21 cellular contexts compared by ENCODE assay signal in genomic region chr2:11158916-11159573, GRCh38.
"Had no signal": no experiment of that assay in that cellular context is flagged by ENCODE, and none has a peak within 500 bp of the region (broad histone marks: within the 10 kb centered on the region; RNA-seq: fewer than 3 reads in every experiment).

No MANE protein-coding gene starts in this region.

- H3K9me3 ChIP-seq: gastrocnemius medialis, heart right ventricle, neutrophil, sigmoid colon had no signal

- H3K27ac Mint-ChIP-seq: activated naive CD8-positive, alpha-beta T cell treated with anti-CD3 and anti-CD28 coated beads, Interleukin-2, amount 50 U/mL, for 24 hours; activated T-helper 17 cell treated with anti-CD3 and anti-CD28 coated beads, Interleukin-2, amount 50 U/mL, for 72 hours; brain had no signal

- H3K4me3 Mint-ChIP-seq: activated naive CD4-positive, alpha-beta T cell treated with anti-CD3 and anti-CD28 coated beads, Interleukin-2, amount 10 ng/mL, durations not matched to agents 7 days and 5 days; activated naive CD8-positive, alpha-beta T cell treated with anti-CD3 and anti-CD28 coated beads, Interleukin-2, amount 50 U/mL, for 24 hours; activated T-helper 17 cell treated with anti-CD3 and anti-CD28 coated beads, Interleukin-2, amount 50 U/mL, for 72 hours; brain; immature natural killer cell had no signal

- DNase-seq: activated CD4-positive, alpha-beta T cell treated with anti-CD3 and anti-CD28 coated beads, Interleukin-2, amount 50 U/mL, for 4 hours; activated naive CD4-positive, alpha-beta T cell treated with anti-CD3 and anti-CD28 coated beads, Interleukin-2, amount 10 ng/mL, durations not matched to agents 7 days and 5 days; activated naive CD8-positive, alpha-beta T cell treated with anti-CD3 and anti-CD28 coated beads, Interleukin-2, amount 50 U/mL, for 24 hours; activated T-cell treated with anti-CD3 and anti-CD28 coated beads, Interleukin-2, amount 50 U/mL, for 1 hour; anterior cingulate cortex; caudate nucleus; gastrocnemius medialis; heart right ventricle; immature natural killer cell; mesendoderm; naive thymus-derived CD4-positive, alpha-beta T cell; sigmoid colon; stimulated activated CD4-positive, alpha-beta T cell treated with anti-CD3 and anti-CD28 coated beads, Interleukin-4, amount 100 ng/mL, for 4 hours; stimulated activated naive CD4-positive, alpha-beta T cell; T1000 had no signal

- H3K79me2 ChIP-seq: parathyroid adenoma had no signal

- ATAC-seq: activated CD4-positive, CD25-positive, alpha-beta regulatory T cell treated with anti-CD3 and anti-CD28 coated beads, Interleukin-2, amount 50 U/mL, for 24 hours; activated naive CD8-positive, alpha-beta T cell treated with anti-CD3 and anti-CD28 coated beads, Interleukin-2, amount 50 U/mL, for 24 hours; activated T-helper 17 cell treated with anti-CD3 and anti-CD28 coated beads, Interleukin-2, amount 50 U/mL, for 72 hours; esophagus mucosa; gastrocnemius medialis; heart right ventricle; naive thymus-derived CD4-positive, alpha-beta T cell had no signal

- H3K4me3 ChIP-seq: gastrocnemius medialis, heart right ventricle, sigmoid colon had no signal

- H3K36me3 ChIP-seq: gastrocnemius medialis had no signal

- H2AFZ ChIP-seq: parathyroid adenoma had no signal

- H3K9me3 Mint-ChIP-seq: activated naive CD4-positive, alpha-beta T cell treated with anti-CD3 and anti-CD28 coated beads, Interleukin-2, amount 10 ng/mL, durations not matched to agents 7 days and 5 days; activated naive CD8-positive, alpha-beta T cell treated with anti-CD3 and anti-CD28 coated beads, Interleukin-2, amount 50 U/mL, for 24 hours; activated T-helper 17 cell treated with anti-CD3 and anti-CD28 coated beads, Interleukin-2, amount 50 U/mL, for 72 hours; immature natural killer cell; naive thymus-derived CD4-positive, alpha-beta T cell had no signal

- H3K27me3 Mint-ChIP-seq: activated naive CD4-positive, alpha-beta T cell treated with anti-CD3 and anti-CD28 coated beads, Interleukin-2, amount 10 ng/mL, durations not matched to agents 7 days and 5 days; activated naive CD8-positive, alpha-beta T cell treated with anti-CD3 and anti-CD28 coated beads, Interleukin-2, amount 50 U/mL, for 24 hours; activated T-helper 17 cell treated with anti-CD3 and anti-CD28 coated beads, Interleukin-2, amount 50 U/mL, for 72 hours; naive thymus-derived CD4-positive, alpha-beta T cell had no signal

- H3K27ac ChIP-seq: gastrocnemius medialis, heart right ventricle, neutrophil, parathyroid adenoma, sigmoid colon had no signal
